Comparison of ENCODE assay signal across 33 cellular contexts in the genomic region with DNA sequence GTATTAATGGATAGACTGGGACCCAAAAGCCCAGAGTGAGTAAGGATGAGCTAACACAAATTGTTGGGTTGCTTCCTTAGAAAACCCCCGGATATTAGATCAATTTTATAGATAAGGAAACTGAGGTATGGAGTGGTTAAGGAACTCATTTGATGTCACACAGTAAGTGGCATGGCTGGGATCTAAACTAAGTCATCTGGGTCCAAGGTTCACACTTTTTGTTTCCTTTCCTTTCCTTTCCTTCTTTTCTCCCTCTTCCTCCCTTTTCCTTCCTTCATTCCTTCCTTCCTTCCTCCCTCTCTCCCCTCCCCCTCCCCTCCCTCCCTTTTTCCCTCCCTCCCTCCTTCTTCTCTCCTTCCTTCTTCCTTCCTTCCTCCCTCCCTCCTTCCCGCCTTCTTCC.
"Had no signal": no experiment of that assay in that cellular context is flagged by ENCODE, and none has a peak within 500 bp of the region (broad histone marks: within the 10 kb centered on the region; RNA-seq: fewer than 3 reads in every experiment).

No MANE protein-coding gene starts in this region.

- ATAC-seq: activated naive CD4-positive, alpha-beta T cell treated with anti-CD3 and anti-CD28 coated beads, Interleukin-2, amount 50 U/mL, for 72 hours; activated naive CD8-positive, alpha-beta T cell treated with anti-CD3 and anti-CD28 coated beads, Interleukin-2, amount 50 U/mL, for 24 hours; activated T-cell treated with anti-CD3 and anti-CD28 coated beads, Interleukin-2, amount 50 U/mL, for 4 hours; activated T-cell treated with anti-CD3 and anti-CD28 coated beads, Interleukin-2, amount 50 U/mL, for 72 hours; activated T-helper 17 cell treated with anti-CD3 and anti-CD28 coated beads, Interleukin-2, amount 50 U/mL, for 72 hours; body of pancreas had no signal

- DNase-seq: activated effector memory CD4-positive, alpha-beta T cell treated with anti-CD3 and anti-CD28 coated beads, Interleukin-2, amount 50 U/mL, for 16 hours; activated effector memory CD4-positive, alpha-beta T cell treated with Interleukin-2 at 50 U/mL for 16 hours; activated gamma-delta T cell; activated gamma-delta T cell treated with Interleukin-2 at 50 U/mL for 16 hours; activated naive CD4-positive, alpha-beta T cell; activated naive CD4-positive, alpha-beta T cell treated with anti-CD3 and anti-CD28 coated beads for 36 hours; activated naive CD4-positive, alpha-beta T cell treated with anti-CD3 and anti-CD28 coated beads, Interleukin-2, amount 10 ng/mL, durations not matched to agents 7 days and 5 days; activated naive CD4-positive, alpha-beta T cell treated with anti-CD3 and anti-CD28 coated beads, Interleukin-2, amount 50 U/mL, for 16 hours; activated naive CD4-positive, alpha-beta T cell treated with Interleukin-2 at 50 U/mL for 16 hours; activated naive CD8-positive, alpha-beta T cell treated with anti-CD3 and anti-CD28 coated beads for 36 hours; activated naive CD8-positive, alpha-beta T cell treated with anti-CD3 and anti-CD28 coated beads, Interleukin-2, amount 10 ng/mL, durations not matched to agents 7 days and 5 days; activated naive CD8-positive, alpha-beta T cell treated with anti-CD3 and anti-CD28 coated beads, Interleukin-2, amount 50 U/mL, for 24 hours; activated T-cell treated with anti-CD3 and anti-CD28 coated beads, Interleukin-2, amount 50 U/mL, for 24 hours; activated T-cell treated with anti-CD3 and anti-CD28 coated beads, Interleukin-2, amount 50 U/mL, for 4 hours; activated T-cell treated with anti-CD3 and anti-CD28 coated beads, Interleukin-2, amount 50 U/mL, for 48 hours; activated T-cell treated with anti-CD3 and anti-CD28 coated beads, Interleukin-2, amount 50 U/mL, for 72 hours; adrenal gland; amniotic stem cell; amygdala; anterior cingulate cortex; aorta; body of pancreas; brain microvascular endothelial cell; caudate nucleus; central memory CD4-positive, alpha-beta T cell; cerebellar nuclear complex had no signal

- H3K4me3 ChIP-seq: adrenal gland, ascending aorta, body of pancreas, breast epithelium, cardiac muscle cell had no signal

- H3K9me3 ChIP-seq: adrenal gland, ascending aorta, body of pancreas had no signal

- H3K4me1 ChIP-seq: adrenal gland, ascending aorta, body of pancreas had no signal

- H3K27ac ChIP-seq: adrenal gland, ascending aorta, body of pancreas, brain microvascular endothelial cell, breast epithelium, cardiac muscle cell had no signal

- H3K27me3 ChIP-seq: adrenal gland, ascending aorta, body of pancreas, brain microvascular endothelial cell, breast epithelium, cardiac muscle cell had no signal

- H3K36me3 ChIP-seq: adrenal gland, ascending aorta, brain microvascular endothelial cell, breast epithelium, cardiac muscle cell had no signal

- FAIRE-seq: astrocyte, bronchial epithelial cell had no signal
